29 cellular contexts compared by ENCODE assay signal in genomic region chr21:44511219-44511937, GRCh38. TPM values are rescaled to one million over a fixed set of nuclear protein-coding genes. Genes with fewer than 3 reads are reported as not detected.
DNase-seq lines count a peak whose midpoint lies in the region; ATAC-seq, FAIRE-seq and TF ChIP-seq lines count a peak whose summit lies in the region.
"Had no signal": no experiment of that assay in that cellular context is flagged by ENCODE, and none has a peak within 500 bp of the region (broad histone marks: within the 10 kb centered on the region; RNA-seq: fewer than 3 reads in every experiment).

No MANE protein-coding gene starts in this region.

- no peaks in the 10 kb centered on the region for H3K9me3 ChIP-seq in HCT116 (ENCODE audit: control insufficient read depth in 1 of 2, insufficient read depth in 1 of 2, low read depth in 1 of 2, low read length in 2 of 2)
- no peaks in the 10 kb centered on the region for H3K9me3 ChIP-seq in K562 (replicated peaks; ENCODE audit: control insufficient read depth, insufficient read depth, low read depth, low read length)
- no peaks in the 10 kb centered on the region for H3K9me3 ChIP-seq in neutrophil
- H3K9me3 ChIP-seq: ascending aorta, esophagus muscularis mucosa, heart left ventricle, mucosa of descending colon, right lobe of liver, SK-N-SH, suprapubic skin had no signal

- BruUV-seq in HCT116 (replicated peaks; lab: Mats Ljungman, UMichigan), result no TSS peak
- no TSS peak for BruUV-seq in K562 (replicated peaks; lab: Mats Ljungman, UMichigan)

- CTCF ChIA-PET in HCT116 (lab: Charles Lee), result interaction anchor here (0.9 to 2.2 kb wide), 8 partner anchors 10 to 627 kb away, joined by 3 to 38 read pairs (median 7); no protein-coding TSS in a partner anchor
- CTCF ChIA-PET in K562 (lab: Yijun Ruan, JAX; ENCODE audit: low intra/inter-chr PET ratio), result interaction anchor here (1.2 to 2.2 kb wide), 3 partner anchors 207 to 421 kb away, joined by 3 to 16 read pairs (median 3); no protein-coding TSS in a partner anchor

- intact Hi-C loops in activated CD4-positive, alpha-beta T cell treated with anti-CD3 and anti-CD28 coated beads, Interleukin-2, amount 10 ng/mL, durations not matched to agents 24 days and 14 days (cut with micrococcal nuclease), result loop anchor here (2.0 to 10.0 kb wide), 2 partner anchors 223 to 363 kb away; no protein-coding TSS in a partner anchor
- intact Hi-C loops in HCT116 (cut with micrococcal nuclease), result loop anchor here (2.0 to 10.0 kb wide), 2 partner anchors 231 to 623 kb away; no protein-coding TSS in a partner anchor
- intact Hi-C loops in K562 (cut with micrococcal nuclease), result loop anchor here (2.0 to 10.0 kb wide), 2 partner anchors 281 to 413 kb away; partner anchors contain the start of gene ITGB2

- no peaks in the 10 kb centered on the region for H3K27me3 Mint-ChIP-seq in activated CD4-positive, alpha-beta T cell treated with anti-CD3 and anti-CD28 coated beads, Interleukin-2, amount 10 ng/mL, durations not matched to agents 24 days and 14 days
- H3K27me3 Mint-ChIP-seq: activated CD8-positive, alpha-beta memory T cell treated with anti-CD3 and anti-CD28 coated beads, Interleukin-2, amount 10 ng/mL, durations not matched to agents 7 days and 5 days had no signal

- no peak for TF ChIP-seq POLR2A in HCT116 (IDR thresholded peaks at IDR 0.05; ENCODE audit: borderline replicate concordance, extremely low read depth, insufficient read depth, insufficient read length)
- no peak for TF ChIP-seq POLR2A in K562 (conservative IDR thresholded peaks at IDR 0.05)

- RAD21 ChIA-PET in HCT116 (lab: Charles Lee; ENCODE audit: low non-redundant PET in 1 of 2, low total read pairs in 2 of 2, uncharacterized antibody in 2 of 2, unreplicated experiment in 2 of 2), result interaction anchor here (1.1 to 1.3 kb wide), 2 partner anchors 231 to 282 kb away, joined by 5 to 6 read pairs; no protein-coding TSS in a partner anchor

- peak overlapping the region; percentile 15 for H3K4me3 Mint-ChIP-seq in activated CD4-positive, alpha-beta T cell treated with anti-CD3 and anti-CD28 coated beads, Interleukin-2, amount 10 ng/mL, durations not matched to agents 24 days and 14 days
- H3K4me3 Mint-ChIP-seq: activated CD8-positive, alpha-beta memory T cell treated with anti-CD3 and anti-CD28 coated beads, Interleukin-2, amount 10 ng/mL, durations not matched to agents 7 days and 5 days; activated naive CD8-positive, alpha-beta T cell treated with anti-CD3 and anti-CD28 coated beads, Interleukin-2, amount 10 ng/mL, durations not matched to agents 7 days and 5 days; nephron progenitor cell; stimulated activated effector memory CD8-positive, alpha-beta T cell treated with anti-CD3 and anti-CD28 coated beads, Interleukin-12 subunit alpha, Interleukin-12 subunit beta, amount 100 ng/mL, for 72 hours had no signal

- H3K79me2 ChIP-seq in HCT116 (ENCODE audit: insufficient read depth, low read length), result no peaks in the 10 kb centered on the region
- H3K79me2 ChIP-seq in K562 (ENCODE audit: control insufficient read depth, insufficient read depth, low read length), result no peaks in the 10 kb centered on the region

- H3K4me1 Mint-ChIP-seq in activated CD4-positive, alpha-beta T cell treated with anti-CD3 and anti-CD28 coated beads, Interleukin-2, amount 10 ng/mL, durations not matched to agents 24 days and 14 days, result no peaks in the 10 kb centered on the region
- H3K4me1 Mint-ChIP-seq: activated naive CD8-positive, alpha-beta T cell treated with anti-CD3 and anti-CD28 coated beads, Interleukin-2, amount 10 ng/mL, durations not matched to agents 7 days and 5 days; stimulated activated effector memory CD8-positive, alpha-beta T cell treated with anti-CD3 and anti-CD28 coated beads, Interleukin-12 subunit alpha, Interleukin-12 subunit beta, amount 100 ng/mL, for 72 hours had no signal

- no peaks in the 10 kb centered on the region for H3K36me3 ChIP-seq in HCT116 (ENCODE audit: control insufficient read depth in 1 of 2, insufficient read depth in 2 of 2, low read length in 2 of 2)
- no peaks in the 10 kb centered on the region for H3K36me3 ChIP-seq in K562 (ENCODE audit: control insufficient read depth, insufficient read depth, low read length)
- no peaks in the 10 kb centered on the region for H3K36me3 ChIP-seq in neutrophil
- H3K36me3 ChIP-seq: ascending aorta, esophagus muscularis mucosa, heart left ventricle, right lobe of liver, suprapubic skin had no signal

- no peak overlapping the region for H3K9ac ChIP-seq in HCT116 (ENCODE audit: low read length)
- no peak overlapping the region for H3K9ac ChIP-seq in K562 (ENCODE audit: insufficient read depth in 1 of 2, low read depth in 2 of 2, low read length in 2 of 2)
- H3K9ac ChIP-seq: GM23248, SK-N-SH had no signal

- in situ Hi-C loops in K562 (cut with MboI), result no loop called here

- H3K4me2 ChIP-seq in HCT116 (ENCODE audit: low read length) (peak overlapping the region; percentile 67; the same call in 1 of the 2 replicates), K562 (ENCODE audit: insufficient read depth, low read length) (peak overlapping the region; percentile 70; the same call in 1 of the 2 replicates)

- H3K4me3 ChIP-seq in HCT116 (replicated peaks in 1 of 2; ENCODE audit: low read depth in 1 of 2, low read length in 2 of 2) (no peak overlapping the region), K562 (no peak overlapping the region), neutrophil (ENCODE audit: low read depth in 1 of 2, low read length in 1 of 2) (peak overlapping the region; percentile 63 to 72)
- H3K4me3 ChIP-seq: ascending aorta, GM23248, lung, mucosa of descending colon had no signal

- H3K27ac ChIP-seq in HCT116 (ENCODE audit: low read depth, low read length), result no peak overlapping the region
- no peak overlapping the region for H3K27ac ChIP-seq in K562 (ENCODE audit: extremely low read depth, low read depth, low read length)
- H3K27ac ChIP-seq in neutrophil, result peak overlapping the region; percentile 67
- H3K27ac ChIP-seq in caudate nucleus (ENCODE audit: low read depth, low read length), result no peak overlapping the region
- H3K27ac ChIP-seq: 22Rv1, ascending aorta, esophagus muscularis mucosa, foreskin keratinocyte, GM23248, heart left ventricle, right lobe of liver, suprapubic skin had no signal

- FAIRE-seq in K562 (lab: Jason Lieb, UNC), result no peak

- no peak for DNase-seq in activated CD4-positive, alpha-beta T cell treated with anti-CD3 and anti-CD28 coated beads, Interleukin-2, amount 10 ng/mL, durations not matched to agents 24 days and 14 days
- no peak for DNase-seq in activated CD4-positive, alpha-beta T cell treated with anti-CD3 and anti-CD28 coated beads for 4 hours
- DNase-seq in HCT116 (ENCODE audit: low read depth, low spot score) (no peak), K562 (ENCODE audit: extremely low read depth in 1 of 4, low spot score in 3 of 4) (no peak), caudate nucleus (lab: John Stamatoyannopoulos, UW) (no peak), NCI-H2029 (lab: John Stamatoyannopoulos, UW) (no peak)
- DNase-seq: foreskin keratinocyte, MV-4-11 had no signal

- WGBS in K562 (ENCODE audit: insufficient coverage, low coverage, missing lambda C conversion rate), result 1% methylated on average over 11 of the region's 11 CpGs

- no peak for TF ChIP-seq RAD21 in HCT116 (IDR thresholded peaks at IDR 0.05; ENCODE audit: low read depth)
- no peak for TF ChIP-seq RAD21 in K562 (CRISPR knock-in tag; conservative IDR thresholded peaks at IDR 0.05 in 1 of 2, IDR thresholded peaks at IDR 0.05 in 1 of 2)

- ATAC-seq in HCT116 (no peak), K562 (no peak), GM21619 (IDR thresholded peaks at IDR 0.05; ENCODE audit: unreplicated experiment) (no peak)

- POLR2A ChIA-PET in HCT116 (lab: Charles Lee), result interaction anchor here (1.3 kb wide), 1 partner anchor 282 kb away, joined by 7 read pairs; no protein-coding TSS in a partner anchor
- POLR2A ChIA-PET in K562 (lab: Yijun Ruan, JAX), result interaction anchor here (1.1 to 1.3 kb wide), 2 partner anchors 10 to 238 kb away, joined by 3 read pairs; no protein-coding TSS in a partner anchor

- H3K36me3 Mint-ChIP-seq in activated CD4-positive, alpha-beta T cell treated with anti-CD3 and anti-CD28 coated beads, Interleukin-2, amount 10 ng/mL, durations not matched to agents 24 days and 14 days (ENCODE audit: low read depth), result no peaks in the 10 kb centered on the region
- H3K36me3 Mint-ChIP-seq: activated CD8-positive, alpha-beta memory T cell treated with anti-CD3 and anti-CD28 coated beads, Interleukin-2, amount 10 ng/mL, durations not matched to agents 7 days and 5 days; activated naive CD8-positive, alpha-beta T cell treated with anti-CD3 and anti-CD28 coated beads, Interleukin-2, amount 10 ng/mL, durations not matched to agents 7 days and 5 days; stimulated activated effector memory CD8-positive, alpha-beta T cell treated with anti-CD3 and anti-CD28 coated beads, Interleukin-12 subunit alpha, Interleukin-12 subunit beta, amount 100 ng/mL, for 72 hours had no signal

- H3K4me1 ChIP-seq in HCT116 (ENCODE audit: control insufficient read depth in 1 of 2, insufficient read depth in 2 of 2, low read length in 2 of 2) (peaks cover 9 to 15% of the 10 kb centered on the region in 2 experiments), K562 (replicated peaks in 1 of 2; ENCODE audit: control insufficient read depth in 2 of 2, insufficient read depth in 2 of 2, low read length in 2 of 2) (peaks cover 0 to 22% of the 10 kb centered on the region in 2 experiments; a peak in 2 of 5 replicates), neutrophil (ENCODE audit: control insufficient read depth in 1 of 2, insufficient read depth in 1 of 2, low read depth in 1 of 2, low read length in 1 of 2) (peaks cover 27 to 50% of the 10 kb centered on the region in 2 experiments)
- H3K4me1 ChIP-seq: ascending aorta, foreskin keratinocyte had no signal

- no peaks in the 10 kb centered on the region for H4K20me1 ChIP-seq in HCT116 (ENCODE audit: insufficient read depth)
- H4K20me1 ChIP-seq in K562 (replicated peaks; ENCODE audit: control insufficient read depth, insufficient read depth, low read length), result peaks cover 15% of the 10 kb centered on the region

- H2AFZ ChIP-seq in HCT116 (ENCODE audit: low read depth, low read length, poor library complexity, severe bottlenecking) (no peak overlapping the region), K562 (ENCODE audit: low read depth, low read length) (no peak overlapping the region)
- H2AFZ ChIP-seq: GM23248 had no signal

- no peaks in the 10 kb centered on the region for H3K9me1 ChIP-seq in K562 (ENCODE audit: control insufficient read depth, insufficient read depth, low read length)

- no peaks in the 10 kb centered on the region for H3K9me3 Mint-ChIP-seq in activated CD4-positive, alpha-beta T cell treated with anti-CD3 and anti-CD28 coated beads, Interleukin-2, amount 10 ng/mL, durations not matched to agents 24 days and 14 days
- H3K9me3 Mint-ChIP-seq: activated naive CD8-positive, alpha-beta T cell treated with anti-CD3 and anti-CD28 coated beads, Interleukin-2, amount 10 ng/mL, durations not matched to agents 7 days and 5 days; nephron progenitor cell; stimulated activated effector memory CD8-positive, alpha-beta T cell treated with anti-CD3 and anti-CD28 coated beads, Interleukin-12 subunit alpha, Interleukin-12 subunit beta, amount 100 ng/mL, for 72 hours had no signal

- TF ChIP-seq CTCF in HCT116 (IDR thresholded peaks at IDR 0.05 in 2 of 3, conservative IDR thresholded peaks at IDR 0.05 in 1 of 3; ENCODE audit: borderline replicate concordance in 1 of 3, insufficient read depth in 1 of 3, low read depth in 2 of 3, low read length in 2 of 3), result no peak
- no peak for TF ChIP-seq CTCF in K562 (IDR thresholded peaks at IDR 0.05 in 2 of 3, conservative IDR thresholded peaks at IDR 0.05 in 1 of 3; ENCODE audit: insufficient read depth in 2 of 3, low read depth in 1 of 3, low read length in 3 of 3)
- no peak for TF ChIP-seq CTCF in neutrophil (IDR thresholded peaks at IDR 0.05)

- TF ChIP-seq EP300 in K562 (IDR thresholded peaks at IDR 0.05; ENCODE audit: low read length), result no peak

- H3K27ac Mint-ChIP-seq in activated CD4-positive, alpha-beta T cell treated with anti-CD3 and anti-CD28 coated beads, Interleukin-2, amount 10 ng/mL, durations not matched to agents 24 days and 14 days, result no peak overlapping the region
- H3K27ac Mint-ChIP-seq: activated CD8-positive, alpha-beta memory T cell treated with anti-CD3 and anti-CD28 coated beads, Interleukin-2, amount 10 ng/mL, durations not matched to agents 7 days and 5 days; activated naive CD8-positive, alpha-beta T cell treated with anti-CD3 and anti-CD28 coated beads, Interleukin-2, amount 10 ng/mL, durations not matched to agents 7 days and 5 days; nephron progenitor cell; stimulated activated effector memory CD8-positive, alpha-beta T cell treated with anti-CD3 and anti-CD28 coated beads, Interleukin-12 subunit alpha, Interleukin-12 subunit beta, amount 100 ng/mL, for 72 hours had no signal

- H3K9me2 ChIP-seq in HCT116 (ENCODE audit: insufficient read depth), result no peaks in the 10 kb centered on the region
- H3K9me2 ChIP-seq: SK-N-SH had no signal

- H3K27me3 ChIP-seq in HCT116 (ENCODE audit: insufficient read depth, low read length) (no peaks in the 10 kb centered on the region), K562 (ENCODE audit: control insufficient read depth in 2 of 2, insufficient read depth in 2 of 2, low read length in 2 of 2) (peaks cover 25 to 54% of the 10 kb centered on the region in 2 experiments), neutrophil (peaks cover 33% of the 10 kb centered on the region)
- H3K27me3 ChIP-seq: ascending aorta, right lobe of liver had no signal

RNA-seq across cellular contexts. Expression of gene KRTAP10-1, which starts 28.6 kb away (rescaled TPM):
- total RNA-seq in activated CD4-positive, alpha-beta T cell treated with anti-CD3 and anti-CD28 coated beads, Interleukin-2, amount 10 ng/mL, durations not matched to agents 24 days and 14 days, result not detected in 2 replicates
- not detected for total RNA-seq in HCT116 (2021; ENCODE audit: unreplicated experiment)
- not detected in 2 replicates for polyA plus RNA-seq in HCT116 (2012)
- total RNA-seq in K562 (2011; cell fraction: chromatin; rRNA removed; ENCODE audit: low replicate concordance), result not detected in 2 replicates
- total RNA-seq in K562 (2011; cell fraction: nucleolus; rRNA removed), result not detected in 2 replicates
- not detected in 2 replicates for total RNA-seq in K562 (2011; cell fraction: nucleoplasm; rRNA removed)
- not detected in 2 replicates for total RNA-seq in K562 (2014; rRNA removed)
- total RNA-seq in K562 (2014; rRNA removed; fragmentation: Illumina TruSeq; extraction: Trizol), result not detected in 2 replicates
- not detected in 2 replicates for total RNA-seq in K562 (2015; rRNA removed; fragmentation: Illumina TruSeq; extraction: Trizol)
- total RNA-seq in K562 (2021), result not detected in 2 replicates
- not detected in 2 replicates for polyA plus RNA-seq in K562 (2011; rRNA removed)
- polyA plus RNA-seq in K562 (2011; cell fraction: cytosol; rRNA removed), result not detected in 2 replicates
- polyA plus RNA-seq in K562 (2011; cell fraction: nucleus; rRNA removed), result not detected in 2 replicates
- not detected in 2 replicates for polyA plus RNA-seq in K562 (2012)
- not detected in 2 replicates for polyA plus RNA-seq in K562 (2014; fragmentation: Illumina TruSeq; extraction: Trizol)
- polyA plus RNA-seq in K562 (2014; fragmentation: Nextera tagmentation; extraction: Ambion mirVana), result not detected
- polyA plus RNA-seq in K562 (2014; rRNA removed), result not detected in 2 replicates
- not detected in 2 replicates for polyA minus RNA-seq in K562 (2011; rRNA and poly(A)+ RNA removed)
- polyA minus RNA-seq in K562 (2011; cell fraction: cytosol; rRNA and poly(A)+ RNA removed), result not detected in 2 replicates
- not detected in 2 replicates for polyA minus RNA-seq in K562 (2011; cell fraction: nucleus; rRNA and poly(A)+ RNA removed)
- total RNA-seq: activated CD8-positive, alpha-beta memory T cell treated with anti-CD3 and anti-CD28 coated beads, Interleukin-2, amount 10 ng/mL, durations not matched to agents 7 days and 5 days; activated naive CD8-positive, alpha-beta T cell treated with anti-CD3 and anti-CD28 coated beads, Interleukin-2, amount 10 ng/mL, durations not matched to agents 7 days and 5 days; ascending aorta; cardiac septum; dermis blood vessel endothelial cell; esophagus muscularis mucosa; foreskin keratinocyte; GM23248; heart left ventricle; lung; mucosa of descending colon; posterior vena cava; right lobe of liver; T-helper 2 cell treated with Interferon-gamma antibody and Interleukin-4, amounts not matched to agents 100 ng/mL and 5 ng/mL, for 36 hours; urinary bladder had no signal
- polyA plus RNA-seq: foreskin keratinocyte, GM23248, heart left ventricle, lung, SK-N-SH, urinary bladder had no signal

RNA-seq across cellular contexts. Expression of gene KRTAP10-2, which starts 39.9 kb away (rescaled TPM):
- not detected in 2 replicates for total RNA-seq in activated CD4-positive, alpha-beta T cell treated with anti-CD3 and anti-CD28 coated beads, Interleukin-2, amount 10 ng/mL, durations not matched to agents 24 days and 14 days
- total RNA-seq in HCT116 (2021; ENCODE audit: unreplicated experiment), result not detected
- not detected in 2 replicates for polyA plus RNA-seq in HCT116 (2012)
- total RNA-seq in K562 (2011; cell fraction: chromatin; rRNA removed; ENCODE audit: low replicate concordance), result not detected in 2 replicates
- not detected in 2 replicates for total RNA-seq in K562 (2011; cell fraction: nucleolus; rRNA removed)
- total RNA-seq in K562 (2011; cell fraction: nucleoplasm; rRNA removed), result not detected in 2 replicates
- not detected in 2 replicates for total RNA-seq in K562 (2014; rRNA removed)
- not detected in 2 replicates for total RNA-seq in K562 (2014; rRNA removed; fragmentation: Illumina TruSeq; extraction: Trizol)
- total RNA-seq in K562 (2015; rRNA removed; fragmentation: Illumina TruSeq; extraction: Trizol), result not detected in 2 replicates
- total RNA-seq in K562 (2021), result not detected in 2 replicates
- polyA plus RNA-seq in K562 (2011; rRNA removed), result not detected in 2 replicates
- not detected in 2 replicates for polyA plus RNA-seq in K562 (2011; cell fraction: cytosol; rRNA removed)
- polyA plus RNA-seq in K562 (2011; cell fraction: nucleus; rRNA removed), result not detected in 2 replicates
- not detected in 2 replicates for polyA plus RNA-seq in K562 (2012)
- not detected in 2 replicates for polyA plus RNA-seq in K562 (2014; fragmentation: Illumina TruSeq; extraction: Trizol)
- polyA plus RNA-seq in K562 (2014; fragmentation: Nextera tagmentation; extraction: Ambion mirVana), result not detected
- polyA plus RNA-seq in K562 (2014; rRNA removed), result not detected in 2 replicates
- polyA minus RNA-seq in K562 (2011; rRNA and poly(A)+ RNA removed), result not detected in 2 replicates
- not detected in 2 replicates for polyA minus RNA-seq in K562 (2011; cell fraction: cytosol; rRNA and poly(A)+ RNA removed)
- polyA minus RNA-seq in K562 (2011; cell fraction: nucleus; rRNA and poly(A)+ RNA removed), result not detected in 2 replicates
- total RNA-seq: activated CD8-positive, alpha-beta memory T cell treated with anti-CD3 and anti-CD28 coated beads, Interleukin-2, amount 10 ng/mL, durations not matched to agents 7 days and 5 days; activated naive CD8-positive, alpha-beta T cell treated with anti-CD3 and anti-CD28 coated beads, Interleukin-2, amount 10 ng/mL, durations not matched to agents 7 days and 5 days; ascending aorta; cardiac septum; dermis blood vessel endothelial cell; esophagus muscularis mucosa; foreskin keratinocyte; GM23248; heart left ventricle; lung; mucosa of descending colon; posterior vena cava; right lobe of liver; T-helper 2 cell treated with Interferon-gamma antibody and Interleukin-4, amounts not matched to agents 100 ng/mL and 5 ng/mL, for 36 hours; urinary bladder had no signal
- polyA plus RNA-seq: foreskin keratinocyte, GM23248, heart left ventricle, lung, SK-N-SH, urinary bladder had no signal

RNA-seq across cellular contexts. Expression of gene KRTAP10-3, which starts 47.2 kb away (rescaled TPM):
- not detected in 2 replicates for total RNA-seq in activated CD4-positive, alpha-beta T cell treated with anti-CD3 and anti-CD28 coated beads, Interleukin-2, amount 10 ng/mL, durations not matched to agents 24 days and 14 days
- total RNA-seq in HCT116 (2021; ENCODE audit: unreplicated experiment) (not detected), K562 (2014; rRNA removed) (not detected in 2 replicates), K562 (2014; rRNA removed; fragmentation: Illumina TruSeq; extraction: Trizol) (not detected in 2 replicates), K562 (2015; rRNA removed; fragmentation: Illumina TruSeq; extraction: Trizol) (not detected in 2 replicates), K562 (2021) (not detected in 2 replicates)
- not detected in 2 replicates for polyA plus RNA-seq in HCT116 (2012)
- not detected in 2 replicates for total RNA-seq in K562 (2011; cell fraction: chromatin; rRNA removed; ENCODE audit: low replicate concordance)
- total RNA-seq in K562 (2011; cell fraction: nucleolus; rRNA removed), result not detected in 2 replicates
- not detected in 2 replicates for total RNA-seq in K562 (2011; cell fraction: nucleoplasm; rRNA removed)
- polyA plus RNA-seq in K562 (2011; rRNA removed) (not detected in 2 replicates), K562 (2014; fragmentation: Illumina TruSeq; extraction: Trizol) (not detected in 2 replicates), K562 (2014; fragmentation: Nextera tagmentation; extraction: Ambion mirVana) (not detected), K562 (2014; rRNA removed) (not detected in 2 replicates)
- polyA plus RNA-seq in K562 (2011; cell fraction: cytosol; rRNA removed), result not detected in 2 replicates
- not detected in 2 replicates for polyA plus RNA-seq in K562 (2011; cell fraction: nucleus; rRNA removed)
- polyA plus RNA-seq in K562 (2012), result not detected in 2 replicates
- polyA minus RNA-seq in K562 (2011; rRNA and poly(A)+ RNA removed), result not detected in 2 replicates
- not detected in 2 replicates for polyA minus RNA-seq in K562 (2011; cell fraction: cytosol; rRNA and poly(A)+ RNA removed)
- not detected in 2 replicates for polyA minus RNA-seq in K562 (2011; cell fraction: nucleus; rRNA and poly(A)+ RNA removed)
- total RNA-seq: activated CD8-positive, alpha-beta memory T cell treated with anti-CD3 and anti-CD28 coated beads, Interleukin-2, amount 10 ng/mL, durations not matched to agents 7 days and 5 days; activated naive CD8-positive, alpha-beta T cell treated with anti-CD3 and anti-CD28 coated beads, Interleukin-2, amount 10 ng/mL, durations not matched to agents 7 days and 5 days; ascending aorta; cardiac septum; dermis blood vessel endothelial cell; esophagus muscularis mucosa; foreskin keratinocyte; GM23248; heart left ventricle; lung; mucosa of descending colon; posterior vena cava; right lobe of liver; T-helper 2 cell treated with Interferon-gamma antibody and Interleukin-4, amounts not matched to agents 100 ng/mL and 5 ng/mL, for 36 hours; urinary bladder had no signal
- polyA plus RNA-seq: foreskin keratinocyte, GM23248, heart left ventricle, lung, SK-N-SH, urinary bladder had no signal

RNA-seq across cellular contexts. Expression of gene LRRC3, which starts 56.1 kb away (rescaled TPM):
- total RNA-seq in activated CD4-positive, alpha-beta T cell treated with anti-CD3 and anti-CD28 coated beads, Interleukin-2, amount 10 ng/mL, durations not matched to agents 24 days and 14 days, result 2.3 and 2.4 TPM in 2 replicates
- total RNA-seq in HCT116 (2021; ENCODE audit: unreplicated experiment), result 7.5 TPM
- polyA plus RNA-seq in HCT116 (2012), result 5.6 and 5.9 TPM in 2 replicates
- 0.07 and 0.25 TPM in 2 replicates for total RNA-seq in K562 (2011; cell fraction: chromatin; rRNA removed; ENCODE audit: low replicate concordance)
- total RNA-seq in K562 (2011; cell fraction: nucleolus; rRNA removed), result 0.17 and 0.26 TPM in 2 replicates
- 0.07 and 0.15 TPM in 2 replicates for total RNA-seq in K562 (2011; cell fraction: nucleoplasm; rRNA removed)
- total RNA-seq in K562 (2014; rRNA removed), result not detected in 2 replicates
- total RNA-seq in K562 (2014; rRNA removed; fragmentation: Illumina TruSeq; extraction: Trizol), result not detected in 2 replicates
- not detected in 2 replicates for total RNA-seq in K562 (2015; rRNA removed; fragmentation: Illumina TruSeq; extraction: Trizol)
- total RNA-seq in K562 (2021), result 0.04 TPM in 2 replicates
- polyA plus RNA-seq in K562 (2011; rRNA removed), result 0.03 and 0.04 TPM in 2 replicates
- 0.04 and 0.07 TPM in 2 replicates for polyA plus RNA-seq in K562 (2011; cell fraction: cytosol; rRNA removed)
- polyA plus RNA-seq in K562 (2011; cell fraction: nucleus; rRNA removed), result 0.03 and 0.04 TPM in 2 replicates
- 0.03 and 0.04 TPM in 2 replicates for polyA plus RNA-seq in K562 (2012)
- polyA plus RNA-seq in K562 (2014; fragmentation: Illumina TruSeq; extraction: Trizol), result not detected in 2 replicates
- not detected for polyA plus RNA-seq in K562 (2014; fragmentation: Nextera tagmentation; extraction: Ambion mirVana)
- 0.03 TPM in 1 of 2 replicates, not detected in the other for polyA plus RNA-seq in K562 (2014; rRNA removed)
- 0.07 TPM in 1 of 2 replicates, not detected in the other for polyA minus RNA-seq in K562 (2011; rRNA and poly(A)+ RNA removed)
- not detected in 2 replicates for polyA minus RNA-seq in K562 (2011; cell fraction: cytosol; rRNA and poly(A)+ RNA removed)
- polyA minus RNA-seq in K562 (2011; cell fraction: nucleus; rRNA and poly(A)+ RNA removed), result under 0.01 and 0.13 TPM in 2 replicates

Comparison
In these comparisons a context has a peak if more than half of its experiments do, and no peak if none do; other contexts are left out.
1. H3K4me3 ChIP-seq: peak in neutrophil (2 of 2); none in HCT116 (0 of 2) and K562 (single experiment).